In genomic region chr15:97960364-97961066, GRCh38 we compare ENCODE assay signal across 8 cellular contexts. TPM values are rescaled to one million over a fixed set of nuclear protein-coding genes. Genes with fewer than 3 reads are reported as not detected.
A peak's percentile ranks its signal among the peaks of the same experiment; 100 is the strongest.
DNase-seq lines count a peak whose midpoint lies in the region; FAIRE-seq and TF ChIP-seq lines count a peak whose summit lies in the region.

Gene ARRDC4 (plus strand): TSS chr15:97960703. CDS start chr15:97960862, 159 bp downstream.

- H3K27ac ChIP-seq in GM23248, result peak within 1 kb of the TSS; percentile 61
- no peak within 1 kb of the TSS for H3K27ac ChIP-seq in SJCRH30

- H3K4me1 Mint-ChIP-seq in nephron progenitor cell, result peaks cover 41% of the 10 kb centered on the region

- peaks cover 47% of the 10 kb centered on the region for H3K79me2 ChIP-seq in GM23248 (ENCODE audit: insufficient read depth)
- peaks cover 50% of the 10 kb centered on the region for H3K79me2 ChIP-seq in Loucy (ENCODE audit: insufficient read depth, low read length)

- H3K4me3 ChIP-seq in GM23248 (peak within 1 kb of the TSS; percentile 79), Loucy (ENCODE audit: low read length, poor library complexity, severe bottlenecking) (peak within 1 kb of the TSS; percentile 84), SJCRH30 (peak within 1 kb of the TSS; percentile 71), foreskin fibroblast (ENCODE audit: low read depth in 1 of 2, low read length in 2 of 2) (peak within 1 kb of the TSS; percentile 80 to 81)

- H3K4me2 ChIP-seq in GM23248 (ENCODE audit: unreplicated experiment) (peak within 1 kb of the TSS; percentile 86), Loucy (ENCODE audit: low read depth, low read length, poor library complexity, severe bottlenecking) (peak within 1 kb of the TSS; percentile 83)

- no peaks in the 10 kb centered on the region for H4K20me1 ChIP-seq in GM23248 (ENCODE audit: insufficient read depth)
- no peaks in the 10 kb centered on the region for H4K20me1 ChIP-seq in Loucy (ENCODE audit: insufficient read depth, low read length, poor library complexity, severe bottlenecking)

- H3K9me3 ChIP-seq in GM23248 (ENCODE audit: low read depth) (no peaks in the 10 kb centered on the region), Loucy (ENCODE audit: insufficient read depth, low read depth, low read length) (no peaks in the 10 kb centered on the region), SJCRH30 (replicated peaks) (no peaks in the 10 kb centered on the region)

- H3K9me3 Mint-ChIP-seq in nephron progenitor cell, result peaks cover 6% of the 10 kb centered on the region

- H3K9me2 ChIP-seq in GM23248 (ENCODE audit: insufficient read depth) (no peaks in the 10 kb centered on the region), Loucy (replicated peaks; ENCODE audit: low read depth, low read length) (no peaks in the 10 kb centered on the region)

- H3K27me3 ChIP-seq in GM23248 (replicated peaks; ENCODE audit: insufficient read depth) (no peaks in the 10 kb centered on the region), Loucy (ENCODE audit: insufficient read depth, low read length, poor library complexity, severe bottlenecking) (no peaks in the 10 kb centered on the region), SJCRH30 (no peaks in the 10 kb centered on the region)

- H3F3A ChIP-seq in GM23248 (ENCODE audit: insufficient read depth) (0 out of 2 replicates have a peak, but pooled peaks cover 3% of the 10 kb centered on the region), Loucy (ENCODE audit: low read depth) (no peaks in the 10 kb centered on the region)

- peak within 1 kb of the TSS; percentile 86 for H3K4me3 Mint-ChIP-seq in nephron progenitor cell

- TF ChIP-seq CTCF in D721Med (IDR thresholded peaks at IDR 0.05; ENCODE audit: insufficient read depth, missing control alignments) (no peak), Loucy (conservative IDR thresholded peaks at IDR 0.05; ENCODE audit: low read length) (no peak), foreskin fibroblast (IDR thresholded peaks at IDR 0.05; ENCODE audit: low read depth, low read length) (no peak), nephron progenitor cell (IDR thresholded peaks at IDR 0.05) (no peak)

- 1% methylated on average over 49 to 57 of the region's 69 CpGs for WGBS in GM23248 (ENCODE audit: low coverage in 1 of 2, low lambda C conversion rate in 2 of 2, missing lambda C conversion rate in 2 of 2), 2 experiments

- FAIRE-seq in D721Med (lab: Jason Lieb, UNC), result no peak

- peaks cover 27% of the 10 kb centered on the region for H3K36me3 Mint-ChIP-seq in nephron progenitor cell (ENCODE audit: low read depth)

- in situ Hi-C loops in GM23248 (cut with MboI), result no loop called here

- peaks cover 3% of the 10 kb centered on the region for H3K27me3 Mint-ChIP-seq in nephron progenitor cell (ENCODE audit: low read depth, poor library complexity)

- H3K4me1 ChIP-seq in GM23248 (ENCODE audit: insufficient read depth), result peaks cover 17% of the 10 kb centered on the region
- peaks cover 50% of the 10 kb centered on the region for H3K4me1 ChIP-seq in Loucy (ENCODE audit: insufficient read depth, low read length, poor library complexity, severe bottlenecking)
- no peaks in the 10 kb centered on the region for H3K4me1 ChIP-seq in SJCRH30

- peak within 1 kb of the TSS; percentile 82 for H3K9ac ChIP-seq in GM23248
- peak within 1 kb of the TSS; percentile 70 for H3K9ac ChIP-seq in Loucy (ENCODE audit: low read depth, low read length, poor library complexity, severe bottlenecking)

- no peaks in the 10 kb centered on the region for H3K36me3 ChIP-seq in GM23248 (ENCODE audit: low read depth)
- no peaks in the 10 kb centered on the region for H3K36me3 ChIP-seq in Loucy (ENCODE audit: insufficient read depth, low read length)
- no peaks in the 10 kb centered on the region for H3K36me3 ChIP-seq in SJCRH30

- peak within 1 kb of the TSS; percentile 58 for H3K27ac Mint-ChIP-seq in nephron progenitor cell

- peak within 1 kb of the TSS; percentile 88 for H2AFZ ChIP-seq in GM23248
- peak within 1 kb of the TSS; percentile 52 for H2AFZ ChIP-seq in Loucy (ENCODE audit: low read length)

- DNase-seq in D721Med (ENCODE audit: insufficient read length, low spot score) (peak; percentile 45), GM23248 (peak; percentile 100), SJCRH30 (peak; percentile 97), foreskin fibroblast (peak; percentile 100), nephron progenitor cell (peak; percentile 98)
- peak; percentile 97 to 100 (median 98) for DNase-seq in activated naive CD4-positive, alpha-beta T cell (lab: John Stamatoyannopoulos, UW)
- DNase-seq in stimulated activated naive CD4-positive, alpha-beta T cell treated with Interleukin-2 at 50 U/mL for 16 hours (lab: John Stamatoyannopoulos, UW), result peak; percentile 81

RNA-seq across cellular contexts. Expression of gene ARRDC4, which starts in this region (rescaled TPM):
- 31.6 and 33.1 TPM in 2 replicates for total RNA-seq in GM23248 (2014; rRNA removed; shearing (Covaris generic))
- polyA plus RNA-seq in GM23248 (2016; fragmentation: Nextera tagmentation; extraction: Ambion mirVana), result 14.0 and 15.5 TPM in 2 replicates
- total RNA-seq in SJCRH30 (2014; rRNA removed; shearing (Covaris generic)), result 4.6 and 4.8 TPM in 2 replicates

Comparison
In these comparisons a context has a peak if more than half of its experiments do, and no peak if none do; other contexts are left out.
1. DNase-seq: peak in every context shown above with its lines; median percentile 100 in GM23248; 100 in foreskin fibroblast; 98 in activated naive CD4-positive, alpha-beta T cell; 98 in nephron progenitor cell; 97 in SJCRH30; 81 in stimulated activated naive CD4-positive, alpha-beta T cell treated with Interleukin-2 at 50 U/mL for 16 hours; 45 in D721Med.